ENCODE assay signal across 25 cellular contexts in genomic region chr2:198273670-198274069, GRCh38.
A peak's percentile ranks its signal among the peaks of the same experiment; 100 is the strongest.
DNase-seq lines count a peak whose midpoint lies in the region; ATAC-seq, FAIRE-seq and TF ChIP-seq lines count a peak whose summit lies in the region.
"Had no signal": no experiment of that assay in that cellular context is flagged by ENCODE, and none has a peak within 500 bp of the region (broad histone marks: within the 10 kb centered on the region; RNA-seq: fewer than 3 reads in every experiment).

No MANE protein-coding gene starts in this region.

- H3K27ac Mint-ChIP-seq in mesothelial cell of epicardium, result peak overlapping the region; percentile 69
- H3K27ac Mint-ChIP-seq: activated naive CD8-positive, alpha-beta T cell treated with anti-CD3 and anti-CD28 coated beads, Interleukin-2, amount 10 ng/mL, durations not matched to agents 7 days and 5 days; activated T-helper 2 cell treated with anti-CD3 and anti-CD28 coated beads, Interferon-gamma antibody, Interleukin-2, Interleukin-4, amounts not matched to agents 10 μg/mL and 5 μg/mL and 100 μg/mL, durations not matched to agents 14 hours and 24 hours and 36 hours; stimulated activated naive CD8-positive, alpha-beta T cell treated with anti-CD3 and anti-CD28 coated beads, Interleukin-15, amount 100 ng/mL, for 72 hours had no signal

- peak in 1 of 56 donors; percentile 16 for TF ChIP-seq CTCF in dorsolateral prefrontal cortex (IDR thresholded peaks at IDR 0.05 in 54 of 56, conservative IDR thresholded peaks at IDR 0.05 in 2 of 56; ENCODE audit: low read depth in 1 of 56, partially characterized antibody in 56 of 56)
- TF ChIP-seq CTCF in mesothelial cell of epicardium (IDR thresholded peaks at IDR 0.05; ENCODE audit: unreplicated experiment), result no peak
- no peak for TF ChIP-seq CTCF in kidney (IDR thresholded peaks at IDR 0.05; ENCODE audit: borderline replicate concordance, extremely low read depth, insufficient read depth)

- peak overlapping the region in 2 of 59 donors; percentile 27 for H3K4me3 ChIP-seq in dorsolateral prefrontal cortex
- no peak overlapping the region for H3K4me3 ChIP-seq in kidney (ENCODE audit: low read length in 2 of 2)
- H3K4me3 ChIP-seq: BLaER1 treated with 17β-estradiol and CSF1 and Interleukin-3, amounts not matched to agents 10 nM and 100 nM; breast epithelium; GM12878; right lobe of liver; upper lobe of right lung had no signal

- H3K36me3 ChIP-seq in kidney (ENCODE audit: control insufficient read depth in 1 of 2, insufficient read depth in 2 of 2, low read length in 2 of 2), result no peaks in the 10 kb centered on the region
- H3K36me3 ChIP-seq: BLaER1 treated with 17β-estradiol and CSF1 and Interleukin-3, amounts not matched to agents 10 nM and 100 nM; breast epithelium; right lobe of liver; upper lobe of right lung had no signal

- H3K4me3 Mint-ChIP-seq in mesothelial cell of epicardium, result no peak overlapping the region
- H3K4me3 Mint-ChIP-seq: activated naive CD8-positive, alpha-beta T cell treated with anti-CD3 and anti-CD28 coated beads, Interleukin-2, amount 10 ng/mL, durations not matched to agents 7 days and 5 days; stimulated activated naive CD8-positive, alpha-beta T cell treated with anti-CD3 and anti-CD28 coated beads, Interleukin-15, amount 100 ng/mL, for 72 hours had no signal

- peaks cover 7% of the 10 kb centered on the region for H3K27me3 Mint-ChIP-seq in mesothelial cell of epicardium (ENCODE audit: low read depth)

- H3K9me3 ChIP-seq in kidney (ENCODE audit: control insufficient read depth in 1 of 2, low read length in 2 of 2), result no peaks in the 10 kb centered on the region
- H3K9me3 ChIP-seq: BLaER1 treated with 17β-estradiol and CSF1 and Interleukin-3, amounts not matched to agents 10 nM and 100 nM; breast epithelium; right lobe of liver; upper lobe of right lung had no signal

- H3K4me1 Mint-ChIP-seq in mesothelial cell of epicardium, result peaks cover 20% of the 10 kb centered on the region
- H3K4me1 Mint-ChIP-seq: activated naive CD8-positive, alpha-beta T cell treated with anti-CD3 and anti-CD28 coated beads, Interleukin-2, amount 10 ng/mL, durations not matched to agents 7 days and 5 days; stimulated activated naive CD8-positive, alpha-beta T cell treated with anti-CD3 and anti-CD28 coated beads, Interleukin-15, amount 100 ng/mL, for 72 hours had no signal

- ATAC-seq in HG03457 (IDR thresholded peaks at IDR 0.05; ENCODE audit: unreplicated experiment), result no peak
- ATAC-seq: GM12878; left lobe of liver; right lobe of liver; stimulated activated naive CD8-positive, alpha-beta T cell treated with anti-CD3 and anti-CD28 coated beads, Interleukin-15, amount 100 ng/mL, for 72 hours; upper lobe of right lung had no signal

- H3K27ac ChIP-seq in dorsolateral prefrontal cortex (peak overlapping the region in 39 of 59 donors; percentile 3 to 76 (median 58)), kidney (ENCODE audit: low read depth in 2 of 2, low read length in 2 of 2) (no peak overlapping the region)
- H3K27ac ChIP-seq: BLaER1 treated with 17β-estradiol and CSF1 and Interleukin-3, amounts not matched to agents 10 nM and 100 nM; breast epithelium; epithelial cell of prostate; right lobe of liver; upper lobe of right lung had no signal

- peaks cover 7% of the 10 kb centered on the region for H3K9me3 Mint-ChIP-seq in mesothelial cell of epicardium
- H3K9me3 Mint-ChIP-seq: activated naive CD8-positive, alpha-beta T cell treated with anti-CD3 and anti-CD28 coated beads, Interleukin-2, amount 10 ng/mL, durations not matched to agents 7 days and 5 days; activated T-helper 2 cell treated with anti-CD3 and anti-CD28 coated beads, Interferon-gamma antibody, Interleukin-2, Interleukin-4, amounts not matched to agents 10 μg/mL and 5 μg/mL and 100 μg/mL, durations not matched to agents 14 hours and 24 hours and 36 hours; stimulated activated naive CD8-positive, alpha-beta T cell treated with anti-CD3 and anti-CD28 coated beads, Interleukin-15, amount 100 ng/mL, for 72 hours had no signal

- no peaks in the 10 kb centered on the region for H3K36me3 Mint-ChIP-seq in mesothelial cell of epicardium
- H3K36me3 Mint-ChIP-seq: activated naive CD8-positive, alpha-beta T cell treated with anti-CD3 and anti-CD28 coated beads, Interleukin-2, amount 10 ng/mL, durations not matched to agents 7 days and 5 days had no signal

- no peak for FAIRE-seq in kidney (lab: Jason Lieb, UNC)
- FAIRE-seq: GM12878, TTC549 had no signal

- H3K9ac ChIP-seq in kidney (ENCODE audit: low read length in 2 of 2), result no peak overlapping the region
- H3K9ac ChIP-seq: BLaER1 treated with 17β-estradiol and CSF1 and Interleukin-3, amounts not matched to agents 10 nM and 100 nM had no signal

- intact Hi-C loops in dorsolateral prefrontal cortex (cut with DNase I) (loop anchor here (10.0 kb wide), 2 partner anchors 69 to 109 kb away; no protein-coding TSS in a partner anchor), kidney (cut with DNase I) (no loop called here)

- peak; percentile 8 for DNase-seq in HS-5 (ENCODE audit: low read depth)
- DNase-seq in dorsolateral prefrontal cortex, result peak in 1 of 10 donors; percentile 24
- DNase-seq in mesothelial cell of epicardium (ENCODE audit: low spot score in 2 of 2, unreplicated experiment in 2 of 2), result no peak
- DNase-seq in superior temporal gyrus (ENCODE audit: extremely low spot score), result peak; percentile 77
- DNase-seq in kidney, result no peak
- no peak for DNase-seq in NCI-H2107 treated with DMSO at 0.1 percent for 48 hours (lab: John Stamatoyannopoulos, UW; ENCODE audit: unreplicated experiment)
- DNase-seq: activated CD4-positive, alpha-beta T cell treated with anti-CD3 and anti-CD28 coated beads for 4 hours; activated naive CD8-positive, alpha-beta T cell treated with anti-CD3 and anti-CD28 coated beads, Interleukin-2, amount 10 ng/mL, durations not matched to agents 7 days and 5 days; dermis blood vessel endothelial cell; GDM1; KG1; NCI-H2029; NCI-H510A treated with DMSO at 0.1 percent for 48 hours; right lobe of liver; stimulated activated CD4-positive, alpha-beta T cell treated with anti-CD3 and anti-CD28 coated beads, Interleukin-1b, Interleukin-23, amount 100 ng/mL, for 48 hours; stimulated activated naive CD8-positive, alpha-beta T cell treated with anti-CD3 and anti-CD28 coated beads, Interleukin-15, amount 100 ng/mL, for 72 hours; upper lobe of right lung had no signal

- no peaks in the 10 kb centered on the region for H3K4me1 ChIP-seq in kidney (ENCODE audit: control insufficient read depth in 1 of 2, insufficient read depth in 1 of 2, low read depth in 1 of 2, low read length in 2 of 2)
- H3K4me1 ChIP-seq: BLaER1 treated with 17β-estradiol and CSF1 and Interleukin-3, amounts not matched to agents 10 nM and 100 nM; breast epithelium; right lobe of liver; upper lobe of right lung had no signal

- no peaks in the 10 kb centered on the region for H3K27me3 ChIP-seq in dorsolateral prefrontal cortex
- H3K27me3 ChIP-seq: BLaER1 treated with 17β-estradiol and CSF1 and Interleukin-3, amounts not matched to agents 10 nM and 100 nM; breast epithelium; right lobe of liver; upper lobe of right lung had no signal

Comparison
In these comparisons a context has a peak if more than half of its experiments do, and no peak if none do; other contexts are left out.
1. DNase-seq: peak in HS-5 (single experiment) and superior temporal gyrus (single experiment); none in mesothelial cell of epicardium (0 of 2), kidney (single experiment) and NCI-H2107 treated with DMSO at 0.1 percent for 48 hours (single experiment).
2. H3K27ac ChIP-seq: peak in dorsolateral prefrontal cortex (39 of 59); none in kidney (0 of 2).